Comparison of ENCODE assay signal across 22 cellular contexts in genomic region chr13:31452525-31452924, GRCh38.
"Had no signal": no experiment of that assay in that cellular context is flagged by ENCODE, and none has a peak within 500 bp of the region (broad histone marks: within the 10 kb centered on the region; RNA-seq: fewer than 3 reads in every experiment).

No MANE protein-coding gene starts in this region.

- H3K9me3 ChIP-seq: esophagus muscularis mucosa, gastroesophageal sphincter, left ventricle myocardium inferior, lower lobe of right lung, pancreas had no signal

- H3K27ac Mint-ChIP-seq: memory B cell; natural killer cell treated with Interleukin-12 subunit alpha and Interleukin-12 subunit beta and Interleukin-15 and Interleukin-18, amount 100 ng/mL, for 72 hours; progenitor cell of endocrine pancreas had no signal

- H3K4me3 ChIP-seq: dorsolateral prefrontal cortex, esophagus muscularis mucosa, gastroesophageal sphincter, left ventricle myocardium inferior, lower lobe of right lung, pancreas, smooth muscle cell had no signal

- DNase-seq: cortex of kidney; dorsolateral prefrontal cortex; effector memory CD4-positive, alpha-beta T cell; glutamatergic neuron; kidney; left cardiac atrium; left ventricle myocardium inferior; lower lobe of right lung; midbrain; occipital lobe; pancreas; right cardiac atrium; stimulated activated CD4-positive, alpha-beta T cell treated with anti-CD3 and anti-CD28 coated beads, Interleukin-2, amount 100 ng/mL, for 48 hours; stimulated activated naive CD4-positive, alpha-beta T cell treated with Interleukin-2 at 50 U/mL for 16 hours; trophoblast cell had no signal

- H3K36me3 ChIP-seq: esophagus muscularis mucosa, gastroesophageal sphincter, left ventricle myocardium inferior, lower lobe of right lung, pancreas had no signal

- H3K27ac ChIP-seq: dorsolateral prefrontal cortex, epithelial cell of prostate, esophagus muscularis mucosa, gastroesophageal sphincter, left ventricle myocardium inferior, lower lobe of right lung, pancreas had no signal

- H3K4me1 Mint-ChIP-seq: memory B cell had no signal

- H3K9me3 Mint-ChIP-seq: memory B cell; natural killer cell treated with Interleukin-12 subunit alpha and Interleukin-12 subunit beta and Interleukin-15 and Interleukin-18, amount 100 ng/mL, for 72 hours had no signal

- ATAC-seq: gastroesophageal sphincter; left cardiac atrium; lower lobe of right lung; natural killer cell treated with Interleukin-12 subunit alpha and Interleukin-12 subunit beta and Interleukin-15 and Interleukin-18, amount 100 ng/mL, for 72 hours; pancreas; right cardiac atrium had no signal

- H3K4me1 ChIP-seq: esophagus muscularis mucosa, gastroesophageal sphincter, left ventricle myocardium inferior, lower lobe of right lung, pancreas had no signal

- H3K36me3 Mint-ChIP-seq: memory B cell; natural killer cell treated with Interleukin-12 subunit alpha and Interleukin-12 subunit beta and Interleukin-15 and Interleukin-18, amount 100 ng/mL, for 72 hours had no signal

- H3K4me2 ChIP-seq: smooth muscle cell had no signal

- H3K27me3 ChIP-seq: esophagus muscularis mucosa, pancreas had no signal

- H3K27me3 Mint-ChIP-seq: progenitor cell of endocrine pancreas had no signal

- H3K4me3 Mint-ChIP-seq: memory B cell; natural killer cell treated with Interleukin-12 subunit alpha and Interleukin-12 subunit beta and Interleukin-15 and Interleukin-18, amount 100 ng/mL, for 72 hours had no signal
